In genomic region chr6:133097208-133097607, GRCh38 we compare ENCODE assay signal across 17 cellular contexts.
A peak's percentile ranks its signal among the peaks of the same experiment; 100 is the strongest.
DNase-seq lines count a peak whose midpoint lies in the region; ATAC-seq and TF ChIP-seq lines count a peak whose summit lies in the region.
"Had no signal": no experiment of that assay in that cellular context is flagged by ENCODE, and none has a peak within 500 bp of the region (broad histone marks: within the 10 kb centered on the region; RNA-seq: fewer than 3 reads in every experiment).

No MANE protein-coding gene starts in this region.

- H3K4me2 ChIP-seq in HCT116 (ENCODE audit: low read length) = 0 out of 2 replicates have a peak overlapping the region, but pooled peaks have one; percentile 15
- H3K4me2 ChIP-seq in Loucy (ENCODE audit: low read depth, low read length, poor library complexity, severe bottlenecking) = peak overlapping the region; percentile 11
- no peak overlapping the region for H3K4me2 ChIP-seq in mesendoderm (ENCODE audit: low read length)

- H3K18ac ChIP-seq in mesendoderm (ENCODE audit: low read length) = no peak overlapping the region

- no peak overlapping the region for H4K8ac ChIP-seq in mesendoderm (ENCODE audit: low read depth, low read length)

- H3K56ac ChIP-seq in mesendoderm (ENCODE audit: low read length) = no peak overlapping the region

- TF ChIP-seq RAD21 in HCT116 (IDR thresholded peaks at IDR 0.05; ENCODE audit: low read depth) = no peak

- H3K79me2 ChIP-seq in HCT116 (ENCODE audit: insufficient read depth, low read length) = no peaks in the 10 kb centered on the region
- H3K79me2 ChIP-seq in Loucy (ENCODE audit: insufficient read depth, low read length) = no peaks in the 10 kb centered on the region
- no peaks in the 10 kb centered on the region for H3K79me2 ChIP-seq in mesendoderm (ENCODE audit: control insufficient read depth, insufficient read depth, low read length)

- no peaks in the 10 kb centered on the region for H3F3A ChIP-seq in Loucy (ENCODE audit: low read depth)

- no peaks in the 10 kb centered on the region for H4K20me1 ChIP-seq in HCT116 (ENCODE audit: insufficient read depth)
- H4K20me1 ChIP-seq in Loucy (ENCODE audit: insufficient read depth, low read length, poor library complexity, severe bottlenecking) = no peaks in the 10 kb centered on the region

- no peak overlapping the region for H3K4ac ChIP-seq in mesendoderm (ENCODE audit: low read depth, low read length)

- H3K9me2 ChIP-seq in HCT116 (ENCODE audit: insufficient read depth) = no peaks in the 10 kb centered on the region
- H3K9me2 ChIP-seq in Loucy (replicated peaks; ENCODE audit: low read depth, low read length) = no peaks in the 10 kb centered on the region

- ATAC-seq in HCT116 = no peak
- ATAC-seq in sciatic nerve = no peak
- ATAC-seq in HG03565 (IDR thresholded peaks at IDR 0.05; ENCODE audit: unreplicated experiment) = no peak

- H2BK120ac ChIP-seq in mesendoderm (ENCODE audit: low read depth, low read length) = no peak overlapping the region

- CTCF ChIA-PET in HCT116 (lab: Charles Lee) = no interaction called here

- no peak overlapping the region for H3K23ac ChIP-seq in mesendoderm (ENCODE audit: low read length)

- no peak overlapping the region for H2BK5ac ChIP-seq in mesendoderm (ENCODE audit: low read length)

- POLR2A ChIA-PET in HCT116 (lab: Charles Lee) = no interaction called here

- H3K4me3 ChIP-seq in HCT116 (replicated peaks in 1 of 2; ENCODE audit: low read depth in 1 of 2, low read length in 2 of 2) (no peak overlapping the region), Loucy (ENCODE audit: low read length, poor library complexity, severe bottlenecking) (no peak overlapping the region), epithelial cell of esophagus (ENCODE audit: low read length) (no peak overlapping the region), mesendoderm (ENCODE audit: low read length) (no peak overlapping the region)
- H3K4me3 ChIP-seq: HAP-1 had no signal

- no peak overlapping the region for H2AK5ac ChIP-seq in mesendoderm (ENCODE audit: low read length)

- intact Hi-C loops in HCT116 (cut with micrococcal nuclease) = no loop called here
- intact Hi-C loops in sciatic nerve (cut with DNase I) = no loop called here

- H2AFZ ChIP-seq in HCT116 (ENCODE audit: low read depth, low read length, poor library complexity, severe bottlenecking) (peak overlapping the region; percentile 24), Loucy (ENCODE audit: low read length) (peak overlapping the region; percentile 94)

- H3K27ac ChIP-seq in HCT116 (ENCODE audit: low read depth, low read length) (no peak overlapping the region), mesendoderm (ENCODE audit: low read depth, low read length) (no peak overlapping the region)
- H3K27ac ChIP-seq: C4-2B had no signal

- H3K27me3 ChIP-seq in HCT116 (ENCODE audit: insufficient read depth, low read length) (no peaks in the 10 kb centered on the region; the same call in 1 of the 2 replicates), Loucy (ENCODE audit: insufficient read depth, low read length, poor library complexity, severe bottlenecking) (no peaks in the 10 kb centered on the region), mesendoderm (ENCODE audit: insufficient read depth, low read length, poor library complexity) (no peaks in the 10 kb centered on the region)
- H3K27me3 ChIP-seq: BE2C had no signal

- RAD21 ChIA-PET in HCT116 (lab: Charles Lee; ENCODE audit: low non-redundant PET in 1 of 2, low total read pairs in 2 of 2, uncharacterized antibody in 2 of 2, unreplicated experiment in 2 of 2) = no interaction called here

- no peaks in the 10 kb centered on the region for H3K79me1 ChIP-seq in mesendoderm (ENCODE audit: low read length)

- TF ChIP-seq CTCF in HCT116 (IDR thresholded peaks at IDR 0.05 in 2 of 3, conservative IDR thresholded peaks at IDR 0.05 in 1 of 3; ENCODE audit: borderline replicate concordance in 1 of 3, insufficient read depth in 1 of 3, low read depth in 2 of 3, low read length in 2 of 3) = no peak
- TF ChIP-seq CTCF in Loucy (conservative IDR thresholded peaks at IDR 0.05; ENCODE audit: low read length) = no peak
- no peak for TF ChIP-seq CTCF in epithelial cell of esophagus (IDR thresholded peaks at IDR 0.05; ENCODE audit: insufficient read depth, low read depth, low read length, missing control alignments)

- no CpG with 5 or more reads among the region's 1 CpG for WGBS in mesendoderm (ENCODE audit: extremely low coverage, insufficient coverage, low lambda C conversion rate)

- BruUV-seq in HCT116 (replicated peaks; lab: Mats Ljungman, UMichigan) = no TSS peak

- no peaks in the 10 kb centered on the region for H3K9me3 ChIP-seq in HCT116 (ENCODE audit: control insufficient read depth in 1 of 2, insufficient read depth in 1 of 2, low read depth in 1 of 2, low read length in 2 of 2)
- no peaks in the 10 kb centered on the region for H3K9me3 ChIP-seq in Loucy (ENCODE audit: insufficient read depth, low read depth, low read length)
- H3K9me3 ChIP-seq: BE2C, HAP-1 had no signal

- no peak overlapping the region for H2BK15ac ChIP-seq in mesendoderm (replicated peaks; ENCODE audit: low read depth)

- H4K5ac ChIP-seq in mesendoderm (ENCODE audit: low read length) = no peak overlapping the region

- no peak for TF ChIP-seq POLR2A in HCT116 (IDR thresholded peaks at IDR 0.05; ENCODE audit: borderline replicate concordance, extremely low read depth, insufficient read depth, insufficient read length)

- H3K4me1 ChIP-seq in HCT116 (ENCODE audit: control insufficient read depth in 1 of 2, insufficient read depth in 2 of 2, low read length in 2 of 2) (peaks cover 29 to 71% of the 10 kb centered on the region in 2 experiments; a peak in 3 of 4 replicates), Loucy (ENCODE audit: insufficient read depth, low read length, poor library complexity, severe bottlenecking) (peaks cover 14% of the 10 kb centered on the region), mesendoderm (ENCODE audit: control insufficient read depth, low read depth, low read length) (no peaks in the 10 kb centered on the region)
- H3K4me1 ChIP-seq: BE2C had no signal

- H3K36me3 ChIP-seq in HCT116 (ENCODE audit: control insufficient read depth in 1 of 2, insufficient read depth in 2 of 2, low read length in 2 of 2) = no peaks in the 10 kb centered on the region
- no peaks in the 10 kb centered on the region for H3K36me3 ChIP-seq in Loucy (ENCODE audit: insufficient read depth, low read length)
- H3K36me3 ChIP-seq in mesendoderm (ENCODE audit: control insufficient read depth, insufficient read depth, low read length) = no peaks in the 10 kb centered on the region
- H3K36me3 ChIP-seq: BE2C, HAP-1 had no signal

- H3K9ac ChIP-seq in HCT116 (ENCODE audit: low read length) (no peak overlapping the region), Loucy (ENCODE audit: low read depth, low read length, poor library complexity, severe bottlenecking) (no peak overlapping the region), mesendoderm (ENCODE audit: low read length) (no peak overlapping the region)

- no peak for DNase-seq in HCT116 (ENCODE audit: low read depth, low spot score)
- peak; percentile 90 for DNase-seq in epithelial cell of esophagus (ENCODE audit: low read depth)
- peak; percentile 12 for DNase-seq in mesendoderm
- DNase-seq in NCI-H510A (lab: John Stamatoyannopoulos, UW) = no peak
- DNase-seq in EL = no peak
- DNase-seq in sciatic nerve (ENCODE audit: low spot score) = no peak
- DNase-seq: BE2C; CD4-positive, alpha-beta memory T cell; DMS153; DMS79 treated with DMSO at 0.1 percent for 48 hours; GDM1; GOT3; HFFc6 had no signal

TF ChIP-seq in HCT116, 20 proteins besides CTCF, POLR2A, EP300 and RAD21 (continues in another document):
- TF ChIP-seq CBX3 (IDR thresholded peaks at IDR 0.05; ENCODE audit: low read depth) (no peak), EZH2phosphoT487 (IDR thresholded peaks at IDR 0.05; ENCODE audit: borderline replicate concordance) (no peak), ZNF274 (IDR thresholded peaks at IDR 0.05; ENCODE audit: low read depth, low read length) (no peak), EZH2 (IDR thresholded peaks at IDR 0.05) (no peak), EGR1 (IDR thresholded peaks at IDR 0.05; ENCODE audit: low read depth) (no peak), SP1 (IDR thresholded peaks at IDR 0.05; ENCODE audit: low read depth) (no peak), ZFX (IDR thresholded peaks at IDR 0.05) (no peak), SIN3A (IDR thresholded peaks at IDR 0.05; ENCODE audit: low read depth) (no peak), YY1 (IDR thresholded peaks at IDR 0.05; ENCODE audit: extremely low read depth, insufficient replicate concordance, low read depth, low read length) (no peak), FOSL1 (IDR thresholded peaks at IDR 0.05; ENCODE audit: low read depth) (no peak), TCF7L2 (IDR thresholded peaks at IDR 0.05; ENCODE audit: borderline replicate concordance, extremely low read depth, insufficient read depth, insufficient read length) (no peak)
- TF ChIP-seq, protein P1, sequence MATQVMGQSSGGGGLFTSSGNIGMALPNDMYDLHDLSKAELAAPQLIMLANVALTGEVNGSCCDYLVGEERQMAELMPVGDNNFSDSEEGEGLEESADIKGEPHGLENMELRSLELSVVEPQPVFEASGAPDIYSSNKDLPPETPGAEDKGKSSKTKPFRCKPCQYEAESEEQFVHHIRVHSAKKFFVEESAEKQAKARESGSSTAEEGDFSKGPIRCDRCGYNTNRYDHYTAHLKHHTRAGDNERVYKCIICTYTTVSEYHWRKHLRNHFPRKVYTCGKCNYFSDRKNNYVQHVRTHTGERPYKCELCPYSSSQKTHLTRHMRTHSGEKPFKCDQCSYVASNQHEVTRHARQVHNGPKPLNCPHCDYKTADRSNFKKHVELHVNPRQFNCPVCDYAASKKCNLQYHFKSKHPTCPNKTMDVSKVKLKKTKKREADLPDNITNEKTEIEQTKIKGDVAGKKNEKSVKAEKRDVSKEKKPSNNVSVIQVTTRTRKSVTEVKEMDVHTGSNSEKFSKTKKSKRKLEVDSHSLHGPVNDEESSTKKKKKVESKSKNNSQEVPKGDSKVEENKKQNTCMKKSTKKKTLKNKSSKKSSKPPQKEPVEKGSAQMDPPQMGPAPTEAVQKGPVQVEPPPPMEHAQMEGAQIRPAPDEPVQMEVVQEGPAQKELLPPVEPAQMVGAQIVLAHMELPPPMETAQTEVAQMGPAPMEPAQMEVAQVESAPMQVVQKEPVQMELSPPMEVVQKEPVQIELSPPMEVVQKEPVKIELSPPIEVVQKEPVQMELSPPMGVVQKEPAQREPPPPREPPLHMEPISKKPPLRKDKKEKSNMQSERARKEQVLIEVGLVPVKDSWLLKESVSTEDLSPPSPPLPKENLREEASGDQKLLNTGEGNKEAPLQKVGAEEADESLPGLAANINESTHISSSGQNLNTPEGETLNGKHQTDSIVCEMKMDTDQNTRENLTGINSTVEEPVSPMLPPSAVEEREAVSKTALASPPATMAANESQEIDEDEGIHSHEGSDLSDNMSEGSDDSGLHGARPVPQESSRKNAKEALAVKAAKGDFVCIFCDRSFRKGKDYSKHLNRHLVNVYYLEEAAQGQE (IDR thresholded peaks at IDR 0.05; ENCODE audit: low read depth) = no peak

Comparison
In these comparisons a context has a peak if more than half of its experiments do, and no peak if none do; other contexts are left out.
1. DNase-seq: peak in epithelial cell of esophagus (single experiment) and mesendoderm (single experiment); none in HCT116 (single experiment), NCI-H510A (single experiment), EL (single experiment) and sciatic nerve (single experiment).